22 cellular contexts compared by ENCODE assay signal in the genomic region with DNA sequence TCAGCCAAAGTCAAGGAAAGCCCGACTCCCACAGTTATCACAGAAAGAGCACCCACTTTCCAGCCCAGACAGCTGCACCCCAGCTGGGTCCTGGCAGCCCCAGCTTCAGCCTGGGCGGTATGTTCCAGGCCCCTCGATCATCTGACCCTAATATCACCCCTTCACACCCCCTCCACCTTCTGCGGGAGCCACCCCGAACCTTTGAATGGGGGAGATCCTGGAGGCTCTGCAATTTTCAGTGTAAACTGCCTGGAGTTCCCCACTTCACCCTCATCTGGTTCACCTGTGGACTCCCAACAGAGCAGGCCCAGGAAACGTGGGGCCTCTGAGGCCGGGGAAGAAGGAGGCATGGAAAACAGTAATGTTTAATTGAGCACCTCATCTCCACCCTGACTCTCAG. TPM values are rescaled to one million over a fixed set of nuclear protein-coding genes. Genes with fewer than 3 reads are reported as not detected.
DNase-seq lines count a peak whose midpoint lies in the region; ATAC-seq and TF ChIP-seq lines count a peak whose summit lies in the region.
"Had no signal": no experiment of that assay in that cellular context is flagged by ENCODE, and none has a peak within 500 bp of the region (broad histone marks: within the 10 kb centered on the region; RNA-seq: fewer than 3 reads in every experiment).

No MANE protein-coding gene starts in this region.

- no peaks in the 10 kb centered on the region for H3K27me3 ChIP-seq in endodermal cell (ENCODE audit: control insufficient read depth, insufficient read depth, low read length, poor library complexity, severe bottlenecking)
- peaks cover 0 to 3% (median 0%) of the 10 kb centered on the region in 3 experiments for H3K27me3 ChIP-seq in neuronal stem cell (ENCODE audit: control insufficient read depth in 3 of 3, insufficient read depth in 3 of 3, low read depth in 1 of 3, low read length in 3 of 3)
- H3K27me3 ChIP-seq: Peyer's patch, SJCRH30 had no signal

- no peak overlapping the region for H2BK12ac ChIP-seq in neuronal stem cell (ENCODE audit: low read length)

- H3K27ac ChIP-seq in endodermal cell (ENCODE audit: low read depth, low read length) (no peak overlapping the region), neuronal stem cell (replicated peaks; ENCODE audit: low read length) (no peak overlapping the region)
- H3K27ac ChIP-seq: C4-2B, Peyer's patch, SJCRH30 had no signal

- H3K27ac Mint-ChIP-seq in activated T-cell treated with anti-CD3 and anti-CD28 coated beads, Interleukin-2, amount 50 U/mL, for 24 hours, result no peak overlapping the region
- H3K27ac Mint-ChIP-seq in endodermal cell, result no peak overlapping the region

- H3K4me3 Mint-ChIP-seq in activated T-cell treated with anti-CD3 and anti-CD28 coated beads, Interleukin-2, amount 50 U/mL, for 24 hours, result no peak overlapping the region
- no peak overlapping the region for H3K4me3 Mint-ChIP-seq in endodermal cell
- H3K4me3 Mint-ChIP-seq: CD8-positive, alpha-beta memory T cell had no signal

- H4K91ac ChIP-seq in neuronal stem cell (ENCODE audit: low read depth, low read length, poor library complexity), result no peak overlapping the region

- peak overlapping the region; percentile 11 for H2AK5ac ChIP-seq in neuronal stem cell (ENCODE audit: low read depth, low read length)

- H3K9me3 Mint-ChIP-seq in activated T-cell treated with anti-CD3 and anti-CD28 coated beads, Interleukin-2, amount 50 U/mL, for 24 hours, result no peaks in the 10 kb centered on the region
- no peaks in the 10 kb centered on the region for H3K9me3 Mint-ChIP-seq in endodermal cell
- H3K9me3 Mint-ChIP-seq: CD8-positive, alpha-beta memory T cell had no signal

- H4K8ac ChIP-seq in neuronal stem cell (ENCODE audit: low read depth, low read length), result no peak overlapping the region

- no peak for ATAC-seq in HG02870 (IDR thresholded peaks at IDR 0.05; ENCODE audit: unreplicated experiment)

- H3K4me1 ChIP-seq in endodermal cell (ENCODE audit: control insufficient read depth, insufficient read depth, low read length), result no peaks in the 10 kb centered on the region
- peaks cover 0 to 2% of the 10 kb centered on the region in 2 donors for H3K4me1 ChIP-seq in neuronal stem cell (ENCODE audit: control insufficient read depth in 2 of 2, insufficient read depth in 1 of 2, low read depth in 1 of 2, low read length in 2 of 2)
- H3K4me1 ChIP-seq: Peyer's patch, SJCRH30 had no signal

- H3K4ac ChIP-seq in neuronal stem cell (ENCODE audit: low read length), result no peak overlapping the region

- peaks cover 6% of the 10 kb centered on the region for H3K4me1 Mint-ChIP-seq in activated T-cell treated with anti-CD3 and anti-CD28 coated beads, Interleukin-2, amount 50 U/mL, for 24 hours (ENCODE audit: low read depth)
- H3K4me1 Mint-ChIP-seq in endodermal cell, result no peaks in the 10 kb centered on the region
- H3K4me1 Mint-ChIP-seq: CD8-positive, alpha-beta memory T cell had no signal

- no peaks in the 10 kb centered on the region for H3K79me1 ChIP-seq in neuronal stem cell (ENCODE audit: low read depth, low read length)

- no peak overlapping the region for H3K14ac ChIP-seq in neuronal stem cell (ENCODE audit: low read length)

- 93 to 96% methylated on average over 4 to 7 of the region's 7 CpGs for WGBS in endodermal cell (ENCODE audit: insufficient coverage in 1 of 2, insufficient read length in 1 of 2), 2 experiments
- WGBS in neuronal stem cell (ENCODE audit: extremely low coverage in 2 of 2, insufficient read length in 2 of 2, insufficient replicate concordance in 1 of 2), 2 donors, result no CpG with 5 or more reads among the region's 7 CpGs

- H2BK120ac ChIP-seq in neuronal stem cell (ENCODE audit: low read depth, low read length), result no peak overlapping the region

- no peak overlapping the region for H2AFZ ChIP-seq in neuronal stem cell (ENCODE audit: low read length)

- no peak for TF ChIP-seq CTCF in endodermal cell (conservative IDR thresholded peaks at IDR 0.05)

- no peak overlapping the region for H3K4me2 ChIP-seq in neuronal stem cell (ENCODE audit: insufficient read depth, low read length, poor library complexity, severe bottlenecking)

- no peak overlapping the region for H2BK5ac ChIP-seq in neuronal stem cell (ENCODE audit: low read length)

- H3K9ac ChIP-seq in endodermal cell (ENCODE audit: extremely low read depth, low read length, poor library complexity, severe bottlenecking) (no peak overlapping the region), neuronal stem cell (ENCODE audit: low read depth, low read length, poor library complexity) (no peak overlapping the region)

- no peak overlapping the region for H3K4me3 ChIP-seq in endodermal cell (ENCODE audit: low read length)
- no peak overlapping the region for H3K4me3 ChIP-seq in neuronal stem cell (ENCODE audit: low read length in 2 of 2)
- H3K4me3 ChIP-seq: Peyer's patch, SJCRH30 had no signal

- H3K36me3 Mint-ChIP-seq in activated T-cell treated with anti-CD3 and anti-CD28 coated beads, Interleukin-2, amount 50 U/mL, for 24 hours (ENCODE audit: low read depth), result no peaks in the 10 kb centered on the region
- no peaks in the 10 kb centered on the region for H3K36me3 Mint-ChIP-seq in endodermal cell (ENCODE audit: low read depth)
- H3K36me3 Mint-ChIP-seq: CD8-positive, alpha-beta memory T cell had no signal

- H3K36me3 ChIP-seq in endodermal cell (ENCODE audit: control insufficient read depth, insufficient read depth, low read length), result no peaks in the 10 kb centered on the region
- H3K36me3 ChIP-seq in neuronal stem cell (replicated peaks in 1 of 2; ENCODE audit: control insufficient read depth in 2 of 2, insufficient read depth in 2 of 2, low read length in 2 of 2), result no peaks in the 10 kb centered on the region
- H3K36me3 ChIP-seq: Peyer's patch, SJCRH30 had no signal

- H3K18ac ChIP-seq in neuronal stem cell (ENCODE audit: low read length), result no peak overlapping the region

- H3K9me3 ChIP-seq in endodermal cell (ENCODE audit: control insufficient read depth, low read length) (no peaks in the 10 kb centered on the region), neuronal stem cell (replicated peaks in 1 of 2; ENCODE audit: control insufficient read depth in 2 of 2, insufficient read depth in 1 of 2, low read depth in 1 of 2, low read length in 2 of 2) (no peaks in the 10 kb centered on the region)
- H3K9me3 ChIP-seq: Peyer's patch, SJCRH30 had no signal

- H2BK15ac ChIP-seq in neuronal stem cell (ENCODE audit: low read length), result no peak overlapping the region

- peaks cover 2% of the 10 kb centered on the region for H3K27me3 Mint-ChIP-seq in activated T-cell treated with anti-CD3 and anti-CD28 coated beads, Interleukin-2, amount 50 U/mL, for 24 hours
- peaks cover 4% of the 10 kb centered on the region for H3K27me3 Mint-ChIP-seq in endodermal cell (ENCODE audit: insufficient read depth)
- H3K27me3 Mint-ChIP-seq: CD8-positive, alpha-beta memory T cell had no signal

- DNase-seq in activated T-cell treated with anti-CD3 and anti-CD28 coated beads, Interleukin-2, amount 50 U/mL, for 24 hours, result peak; percentile 24
- no peak for DNase-seq in activated T-cell treated with anti-CD3 and anti-CD28 coated beads for 4 hours
- peak; percentile 23 for DNase-seq in endodermal cell
- no peak for DNase-seq in neuronal stem cell (ENCODE audit: low spot score)
- DNase-seq in effector CD8-positive, alpha-beta T cell (lab: John Stamatoyannopoulos, UW), result no peak
- DNase-seq in NCI-H146 (lab: John Stamatoyannopoulos, UW), result no peak
- DNase-seq: Calu3, DMS153, IMR-90, NCI-H187, NCI-H446, NCI-H526, SJCRH30 had no signal

- no peak overlapping the region for H3K23ac ChIP-seq in neuronal stem cell (ENCODE audit: low read depth, low read length, poor library complexity)

RNA-seq across cellular contexts. Expression of a gene that starts 5.9 kb away (rescaled TPM):
- total RNA-seq in endodermal cell, result 1 to 10 TPM; 1.2 to 4.4 TPM
- polyA plus RNA-seq in endodermal cell (2013, experiment 1 of 2), result 0.43 TPM
- polyA plus RNA-seq in endodermal cell (2013, experiment 2 of 2), result 0.62 TPM
- polyA plus RNA-seq in neuronal stem cell (2013, experiment 1 of 2), result 0.64 TPM
- 0.57 TPM for polyA plus RNA-seq in neuronal stem cell (2013, experiment 2 of 2)
- total RNA-seq: Calu3; CD8-positive, alpha-beta memory T cell; G401; H4; HT1080; IMR-90; M059J; OCI-LY7; Peyer's patch; SJCRH30 had no signal
- polyA plus RNA-seq: IMR-90 had no signal

RNA-seq across cellular contexts. Expression of a gene that starts 10.6 kb away (rescaled TPM):
- 1 to 10 TPM; 1.0 to 1.1 TPM for total RNA-seq in endodermal cell
- 0.21 TPM for polyA plus RNA-seq in endodermal cell (2013, experiment 1 of 2)
- polyA plus RNA-seq in endodermal cell (2013, experiment 2 of 2), result 0.21 TPM
- polyA plus RNA-seq in neuronal stem cell (2013, experiment 1 of 2), result 0.26 TPM
- polyA plus RNA-seq in neuronal stem cell (2013, experiment 2 of 2), result 0.30 TPM
- total RNA-seq: G401, H4, HT1080, IMR-90, OCI-LY7 had no signal

RNA-seq across cellular contexts. Expression of a gene that starts 18.3 kb away (rescaled TPM):
- total RNA-seq in endodermal cell, result 10 to 100 TPM in 1 of 2 donors, 1 to 10 TPM in 1; 8.9 to 20.8 TPM
- polyA plus RNA-seq in endodermal cell (2013, experiment 1 of 2), result 2.4 TPM
- 1.6 TPM for polyA plus RNA-seq in endodermal cell (2013, experiment 2 of 2)
- 0.78 TPM for polyA plus RNA-seq in neuronal stem cell (2013, experiment 1 of 2)
- polyA plus RNA-seq in neuronal stem cell (2013, experiment 2 of 2), result 0.60 TPM

Comparison
In these comparisons a context has a peak if more than half of its experiments do, and no peak if none do; other contexts are left out.
1. DNase-seq: peak in activated T-cell treated with anti-CD3 and anti-CD28 coated beads, Interleukin-2, amount 50 U/mL, for 24 hours (single experiment) and endodermal cell (single experiment); none in activated T-cell treated with anti-CD3 and anti-CD28 coated beads for 4 hours (single experiment), neuronal stem cell (single experiment), effector CD8-positive, alpha-beta T cell (single experiment) and NCI-H146 (single experiment).